In genomic region chr1:39196244-39197215, GRCh38 we compare ENCODE assay signal across 8 cellular contexts. TPM values are rescaled to one million over a fixed set of nuclear protein-coding genes. Genes with fewer than 3 reads are reported as not detected.
DNase-seq lines count a peak whose midpoint lies in the region; ATAC-seq lines count a peak whose summit lies in the region.

No MANE protein-coding gene starts in this region.

- H3K27me3 ChIP-seq in ACC112 (ENCODE audit: insufficient read depth, low read length), result no peaks in the 10 kb centered on the region
- no peaks in the 10 kb centered on the region for H3K27me3 ChIP-seq in H7 (ENCODE audit: control insufficient read depth, insufficient read depth, low read length)

- in situ Hi-C loops in G401 (cut with HindIII; ENCODE audit: low sequenced_read_pairs), result no loop called here

- H3K79me2 ChIP-seq in ACC112 (ENCODE audit: control insufficient read depth, insufficient read depth, low read length, unreplicated experiment), result peaks cover 54% of the 10 kb centered on the region

- H3K36me3 ChIP-seq in ACC112 (ENCODE audit: insufficient read depth, low read length), result no peaks in the 10 kb centered on the region
- no peaks in the 10 kb centered on the region for H3K36me3 ChIP-seq in H7 (replicated peaks; ENCODE audit: control insufficient read depth, insufficient read depth, low read length)

- ATAC-seq in GM21390 (IDR thresholded peaks at IDR 0.05; ENCODE audit: unreplicated experiment) (peak; percentile 41), GM19324 (IDR thresholded peaks at IDR 0.05; ENCODE audit: low FRiP score, unreplicated experiment) (no peak)

- peak overlapping the region; percentile 62 for H3K27ac ChIP-seq in ACC112 (ENCODE audit: low read depth, low read length)

- DNase-seq in RPMI7951 (ENCODE audit: low read depth), result peak; percentile 82
- DNase-seq in activated naive CD4-positive, alpha-beta T cell treated with anti-CD3 and anti-CD28 coated beads, Interleukin-2, amount 50 U/mL, for 16 hours, result peak; percentile 61
- peak; percentile 42 to 81 for DNase-seq in lung microvascular endothelial cell (ENCODE audit: low read depth in 2 of 2)
- no peak for DNase-seq in G401 (ENCODE audit: low spot score)
- no peak for DNase-seq in H7

- H3K4me3 ChIP-seq in ACC112 (ENCODE audit: low read depth, low read length) (no peak overlapping the region; the same call in 1 of the 2 replicates), H7 (ENCODE audit: insufficient read depth, low read depth, low read length) (no peak overlapping the region)

- H3K4me1 ChIP-seq in ACC112 (ENCODE audit: control insufficient read depth, insufficient read depth, low read length, unreplicated experiment), result peaks cover 51% of the 10 kb centered on the region

- H2AFZ ChIP-seq in ACC112 (ENCODE audit: low read length, unreplicated experiment), result no peak overlapping the region

RNA-seq across cellular contexts. Expression of gene MACF1, which starts 8.0 kb away (rescaled TPM):
- total RNA-seq in RPMI7951 (2014; rRNA removed; shearing (Covaris generic)), result 82.3 and 88.4 TPM in 2 replicates
- total RNA-seq in lung microvascular endothelial cell, result 292 and 392 TPM in 2 replicates
- 89.7 and 134 TPM in 2 replicates for total RNA-seq in G401 (2014; rRNA removed; shearing (Covaris generic))
- 102 and 152 TPM in 2 replicates for total RNA-seq in H7 (2014; rRNA removed; shearing (Covaris generic))

Comparison
In these comparisons a context has a peak if more than half of its experiments do, and no peak if none do; other contexts are left out.
1. DNase-seq: peak in RPMI7951 (single experiment), activated naive CD4-positive, alpha-beta T cell treated with anti-CD3 and anti-CD28 coated beads, Interleukin-2, amount 50 U/mL, for 16 hours (single experiment) and lung microvascular endothelial cell (2 of 2); none in G401 (single experiment) and H7 (single experiment).